Comparison of ENCODE assay signal across 11 cellular contexts in genomic region chr5:6078881-6079280, GRCh38.
"Had no signal": no experiment of that assay in that cellular context is flagged by ENCODE, and none has a peak within 500 bp of the region (broad histone marks: within the 10 kb centered on the region; RNA-seq: fewer than 3 reads in every experiment).

No MANE protein-coding gene starts in this region.

- H3K4me3 ChIP-seq: GM23248, GM23338, HAP-1 had no signal

- H3K36me3 ChIP-seq: HAP-1 had no signal

- H3K9me3 ChIP-seq: HAP-1 had no signal

- H3K27ac Mint-ChIP-seq: H9, HFFc6 had no signal

- DNase-seq: GM23248, GOT3, H7, H9, HCEC 1CT, HFFc6 had no signal

- ATAC-seq: GM23338, HCT116 had no signal

- H3K9me3 Mint-ChIP-seq: GM23338, H9 had no signal

- H3K4me1 ChIP-seq: HAP-1 had no signal

- H3K27ac ChIP-seq: GM23248 had no signal

- H3K4me3 Mint-ChIP-seq: GM23338, H9, HFFc6 had no signal

- FAIRE-seq: H1, H54 had no signal
